Comparison of ENCODE assay signal across 8 cellular contexts in the genomic region with DNA sequence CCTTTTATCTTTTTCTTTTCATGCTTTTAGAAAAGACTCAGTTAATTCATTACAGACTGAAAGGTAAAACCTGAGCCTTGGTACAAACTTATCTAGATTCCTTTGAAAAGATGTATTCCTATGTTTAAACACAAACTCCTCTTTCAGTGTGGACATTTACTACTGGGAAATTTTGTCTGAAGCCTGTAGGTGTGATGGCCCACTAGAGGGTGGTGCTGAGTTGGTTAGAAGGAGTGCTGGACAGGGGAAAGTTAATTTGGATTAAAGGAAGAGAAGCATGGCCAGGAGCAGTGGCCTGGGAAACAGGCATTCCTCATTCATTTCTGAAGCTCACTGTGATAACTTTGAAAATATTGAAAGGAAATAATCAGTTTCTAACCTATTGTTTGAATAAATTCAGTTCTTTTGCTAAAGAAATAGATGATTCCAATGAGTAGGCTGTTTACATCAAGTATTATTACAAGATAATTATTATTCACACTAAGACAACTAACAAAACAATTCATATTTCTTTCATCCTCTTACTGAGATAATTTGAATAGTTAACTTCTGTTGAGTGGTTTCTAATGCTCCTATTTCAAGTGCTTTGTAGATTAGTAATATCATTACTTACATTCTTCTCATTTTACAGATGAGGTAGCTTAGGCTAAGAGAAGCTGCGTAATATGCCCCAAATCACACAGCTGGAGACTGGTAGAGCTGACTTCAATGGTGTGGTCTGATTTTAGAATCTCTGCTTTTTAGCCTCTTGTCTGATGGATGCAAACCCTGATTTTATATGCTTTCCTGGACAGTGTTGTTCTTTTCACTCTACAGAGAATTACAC.
DNase-seq lines count a peak whose midpoint lies in the region; ATAC-seq, FAIRE-seq and TF ChIP-seq lines count a peak whose summit lies in the region.

No MANE protein-coding gene starts in this region.

- FAIRE-seq in GM12892 (lab: Jason Lieb, UNC) (peak; percentile 73), RCC 7860 (lab: Jason Lieb, UNC) (no peak)

- TF ChIP-seq CTCF in colonic mucosa (IDR thresholded peaks at IDR 0.05) (peak; percentile 49), lung (IDR thresholded peaks at IDR 0.05; ENCODE audit: control extremely low read depth, extremely low read depth) (peak; percentile 4)

- no peak overlapping the region for H3K4me3 ChIP-seq in colonic mucosa
- no peak overlapping the region for H3K4me3 ChIP-seq in lung

- TF ChIP-seq POLR2A in GM12892 (IDR thresholded peaks at IDR 0.05; ENCODE audit: low read depth, low read length): no peak

- H3K9me3 ChIP-seq in colonic mucosa: no peaks in the 10 kb centered on the region
- no peaks in the 10 kb centered on the region for H3K9me3 ChIP-seq in lung (ENCODE audit: control insufficient read depth in 2 of 2, insufficient read depth in 1 of 2, low read length in 1 of 2)

- H3K27me3 ChIP-seq in colonic mucosa (no peaks in the 10 kb centered on the region), lung (ENCODE audit: control insufficient read depth, insufficient read depth) (no peaks in the 10 kb centered on the region)

- H3K9ac ChIP-seq in colonic mucosa (ENCODE audit: low read depth in 2 of 2, low read length in 2 of 2): no peak overlapping the region

- H3K36me3 ChIP-seq in colonic mucosa (no peaks in the 10 kb centered on the region), lung (ENCODE audit: control insufficient read depth in 2 of 2, insufficient read depth in 2 of 2, low read length in 2 of 2) (no peaks in the 10 kb centered on the region)

- peak; percentile 84 for ATAC-seq in HG02973 (IDR thresholded peaks at IDR 0.05; ENCODE audit: unreplicated experiment)
- ATAC-seq in lung (ENCODE audit: insufficient read depth, low FRiP score): no peak

- DNase-seq in AG20443 (ENCODE audit: low spot score) (peak; percentile 69), GM12892 (ENCODE audit: insufficient read length) (peak; percentile 2), NCI-H82 (lab: John Stamatoyannopoulos, UW) (peak; percentile 67), colonic mucosa (peak; percentile 29), lung (ENCODE audit: low spot score) (peak; percentile 32), RCC 7860 (ENCODE audit: low spot score) (no peak), NCI-H2107 (lab: John Stamatoyannopoulos, UW) (no peak)

- WGBS in lung, 2 donors: 89 to 91% methylated on average over 1 of the region's 1 CpG

- intact Hi-C loops in colonic mucosa (cut with DNase I): loop anchor here (5.0 kb wide), 1 partner anchor 73 kb away; no protein-coding TSS in a partner anchor

- H3K4me1 ChIP-seq in colonic mucosa: no peaks in the 10 kb centered on the region
- H3K4me1 ChIP-seq in lung (ENCODE audit: control insufficient read depth in 2 of 2, insufficient read depth in 2 of 2, low read length in 2 of 2): no peaks in the 10 kb centered on the region

- H3K27ac ChIP-seq in colonic mucosa: no peak overlapping the region
- H3K27ac ChIP-seq in lung (ENCODE audit: low read depth in 1 of 2, low read length in 1 of 2): no peak overlapping the region

Comparison
In these comparisons a context has a peak if more than half of its experiments do, and no peak if none do; other contexts are left out.
1. DNase-seq: peak in AG20443 (single experiment), GM12892 (single experiment), NCI-H82 (single experiment), colonic mucosa (single experiment) and lung (single experiment); none in RCC 7860 (single experiment) and NCI-H2107 (single experiment).